ENCODE assay signal across 21 cellular contexts in genomic region chr1:93633313-93633712, GRCh38.
"Had no signal": no experiment of that assay in that cellular context is flagged by ENCODE, and none has a peak within 500 bp of the region (broad histone marks: within the 10 kb centered on the region; RNA-seq: fewer than 3 reads in every experiment).

No MANE protein-coding gene starts in this region.

- H3K9me3 ChIP-seq: MG63, SJSA1 had no signal

- H3K27ac ChIP-seq: SJSA1, SK-N-MC had no signal

- DNase-seq: IMR-90, Karpas-422, KG1, MG63, NCI-H1092 treated with DMSO at 0.1 percent for 48 hours, NCI-H1436, NCI-H187, NCI-H2029, NCI-H2081 treated with DMSO at 0.1 percent for 48 hours, NCI-H2171, NCI-H226, NCI-H446, NCI-H510A, NCI-H524 treated with DMSO at 0.1 percent for 48 hours, NCI-H69, NCI-H774, Right ventricle myocardium superior, SIG-M5 had no signal

- ATAC-seq: Panc1 had no signal

- H3K4me3 ChIP-seq: MG63, SJSA1, SK-N-MC had no signal

- H3K27me3 ChIP-seq: MG63, SJSA1 had no signal
